8 cellular contexts compared by ENCODE assay signal in the genomic region with DNA sequence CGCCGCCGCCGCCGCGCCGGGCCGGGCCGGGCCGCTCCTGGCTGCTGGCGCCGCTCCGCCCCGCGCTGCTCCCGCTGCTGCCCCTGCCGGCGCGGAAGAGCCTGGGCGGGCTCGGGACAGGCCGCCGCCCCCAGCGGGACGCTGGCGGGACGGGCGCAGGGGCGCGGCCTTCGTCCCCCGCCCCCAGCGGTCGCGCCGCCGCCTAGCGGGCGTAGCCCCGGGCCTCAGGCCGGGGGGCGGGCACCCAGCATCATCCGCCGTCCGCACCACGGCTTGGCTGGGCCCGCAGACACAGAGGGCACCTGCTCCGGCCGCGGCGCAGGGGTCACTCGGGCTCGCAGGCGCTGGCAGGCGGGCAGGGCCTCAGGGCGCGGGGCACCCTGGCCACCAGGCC. TPM values are rescaled to one million over a fixed set of nuclear protein-coding genes. Genes with fewer than 3 reads are reported as not detected.
DNase-seq lines count a peak whose midpoint lies in the region; ATAC-seq and TF ChIP-seq lines count a peak whose summit lies in the region.

A gene (minus strand): TSS at position 107 of the 394 bp plus-strand sequence. CDS start 218 bp downstream, outside the sequence.

- peak within 1 kb of the TSS; percentile 77 for H2AFZ ChIP-seq in ACC112 (ENCODE audit: low read length, unreplicated experiment)

- H3K36me3 ChIP-seq in ACC112 (ENCODE audit: insufficient read depth, low read length) (no peaks in the 10 kb centered on the region), lung (ENCODE audit: control insufficient read depth in 2 of 2, insufficient read depth in 2 of 2, low read length in 2 of 2) (peaks cover under 1 to 2% of the 10 kb centered on the region in 2 donors)

- H3K4me3 ChIP-seq in ACC112 (ENCODE audit: low read depth, low read length) (peak within 1 kb of the TSS; percentile 97), lung (peak within 1 kb of the TSS; percentile 94)

- no peaks in the 10 kb centered on the region for H3K9me3 ChIP-seq in lung (ENCODE audit: control insufficient read depth in 2 of 2, insufficient read depth in 1 of 2, low read length in 1 of 2)

- ATAC-seq in HG02884 (IDR thresholded peaks at IDR 0.05; ENCODE audit: unreplicated experiment) = peak; percentile 67
- ATAC-seq in lung (ENCODE audit: insufficient read depth, low FRiP score) = peak; percentile 96

- 0 to 1% methylated on average over 28 to 57 of the region's 57 CpGs for WGBS in lung, 2 donors

- TF ChIP-seq CTCF in lung (IDR thresholded peaks at IDR 0.05; ENCODE audit: control extremely low read depth, extremely low read depth) = no peak

- DNase-seq in NCI-H2196 (lab: John Stamatoyannopoulos, UW; ENCODE audit: unreplicated experiment) (peak; percentile 52), lung (ENCODE audit: low spot score) (peak; percentile 40)
- peak; percentile 61 for DNase-seq in activated CD4-positive, alpha-beta T cell treated with anti-CD3 and anti-CD28 coated beads, Interleukin-2, amount 50 U/mL, for 48 hours
- peak; percentile 47 for DNase-seq in effector CD4-positive, alpha-beta T cell
- peak in 2 of 3 donors; percentile 34 to 39 for DNase-seq in stimulated activated CD4-positive, alpha-beta T cell treated with anti-CD3 and anti-CD28 coated beads, TNF-alpha, amount 100 ng/mL, for 1 hour (ENCODE audit: low read depth in 3 of 3, low spot score in 1 of 3)

- peak within 1 kb of the TSS; percentile 28; the same call in 1 of the 2 replicates for H3K27ac ChIP-seq in ACC112 (ENCODE audit: low read depth, low read length)
- peak within 1 kb of the TSS; percentile 91 to 94 for H3K27ac ChIP-seq in lung (ENCODE audit: low read depth in 1 of 2, low read length in 1 of 2)

- H3K4me1 ChIP-seq in ACC112 (ENCODE audit: control insufficient read depth, insufficient read depth, low read length, unreplicated experiment) (peaks cover 24% of the 10 kb centered on the region), lung (ENCODE audit: control insufficient read depth in 2 of 2, insufficient read depth in 2 of 2, low read length in 2 of 2) (peaks cover 6 to 16% of the 10 kb centered on the region in 2 donors)

- H3K27me3 ChIP-seq in ACC112 (ENCODE audit: insufficient read depth, low read length) = no peaks in the 10 kb centered on the region
- no peaks in the 10 kb centered on the region for H3K27me3 ChIP-seq in lung (ENCODE audit: control insufficient read depth, insufficient read depth)

- H3K79me2 ChIP-seq in ACC112 (ENCODE audit: control insufficient read depth, insufficient read depth, low read length, unreplicated experiment) = peaks cover 46% of the 10 kb centered on the region

- TF ChIP-seq POLR2A in GM15510 (IDR thresholded peaks at IDR 0.05; ENCODE audit: borderline replicate concordance, extremely low read depth, insufficient read length) = peak; percentile 61

RNA-seq across cellular contexts. Expression of the gene that starts here (rescaled TPM):
- total RNA-seq in lung = 10 to 100 TPM; 79.4 to 86.1 TPM
- polyA plus RNA-seq in lung = 10 to 100 TPM; 39.5 to 43.1 TPM

Comparison
In these comparisons a context has a peak if more than half of its experiments do, and no peak if none do; other contexts are left out.
1. Peak in every context shown above with its lines: DNase-seq, ATAC-seq, H3K4me3 ChIP-seq and H3K27ac ChIP-seq.